ENCODE assay signal across 8 cellular contexts in the genomic region with DNA sequence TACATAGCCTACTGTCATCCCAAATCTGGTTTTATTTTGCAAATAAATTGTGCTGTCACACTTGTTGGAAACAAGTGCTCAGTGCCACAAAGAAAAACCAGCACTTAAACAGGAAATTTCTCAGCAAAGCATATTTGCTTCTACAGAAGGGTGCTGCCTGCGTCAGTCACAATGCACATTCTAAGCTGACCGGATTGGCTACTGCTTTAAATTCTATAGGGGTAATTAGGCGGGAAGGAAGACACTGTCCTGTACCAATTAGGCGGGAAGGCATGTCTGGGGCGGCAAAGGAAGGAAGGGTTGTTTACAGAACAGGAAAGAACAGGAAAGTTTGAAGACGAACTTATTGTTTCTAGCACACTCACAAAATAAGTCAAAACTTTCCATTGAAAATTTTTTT. TPM values are rescaled to one million over a fixed set of nuclear protein-coding genes. Genes with fewer than 3 reads are reported as not detected.
DNase-seq lines count a peak whose midpoint lies in the region; ATAC-seq and TF ChIP-seq lines count a peak whose summit lies in the region.

No MANE protein-coding gene starts in this region.

- H3K36me3 Mint-ChIP-seq in T-helper 17 cell (ENCODE audit: low read depth), result peaks cover 21% of the 10 kb centered on the region

- H3K4me1 ChIP-seq in duodenal mucosa (ENCODE audit: control insufficient read depth in 1 of 2, insufficient read depth in 2 of 2, low read length in 2 of 2) (peaks cover 8 to 20% of the 10 kb centered on the region in 2 donors), psoas muscle (no peaks in the 10 kb centered on the region)

- ATAC-seq in T-helper 17 cell (peak; percentile 50), psoas muscle (no peak)

- peaks cover 0 to 11% of the 10 kb centered on the region in 2 donors for H3K36me3 ChIP-seq in duodenal mucosa (ENCODE audit: control insufficient read depth in 1 of 2, insufficient read depth in 2 of 2, low read length in 2 of 2)
- H3K36me3 ChIP-seq in psoas muscle (ENCODE audit: insufficient read depth in 1 of 2, low read depth in 1 of 2), result peaks cover 3 to 15% of the 10 kb centered on the region in 2 donors

- H3K9me3 ChIP-seq in T-helper 17 cell (ENCODE audit: control insufficient read depth, low read length, poor library complexity, severe bottlenecking) (no peaks in the 10 kb centered on the region), duodenal mucosa (ENCODE audit: control insufficient read depth in 1 of 2, low read length in 2 of 2) (no peaks in the 10 kb centered on the region), psoas muscle (no peaks in the 10 kb centered on the region)

- TF ChIP-seq CTCF in psoas muscle (IDR thresholded peaks at IDR 0.05), result no peak

- H3K27ac Mint-ChIP-seq in T-helper 17 cell, result peak overlapping the region; percentile 99

- peak overlapping the region; percentile 97 for H3K4me3 Mint-ChIP-seq in T-helper 17 cell

- H3K9ac ChIP-seq in duodenal mucosa (ENCODE audit: low read depth in 1 of 2, low read length in 2 of 2), result peak overlapping the region; percentile 15 to 35

- DNase-seq in EL, result peak; percentile 59
- peak; percentile 24 for DNase-seq in HCEC 1CT
- no peak for DNase-seq in T-helper 17 cell
- no peak for DNase-seq in psoas muscle
- DNase-seq in NCI-H1417 treated with DMSO at 0.1 percent for 48 hours (lab: John Stamatoyannopoulos, UW), result no peak
- DNase-seq in NCI-H524 (lab: John Stamatoyannopoulos, UW), result no peak
- DNase-seq in putamen (ENCODE audit: low spot score), result no peak

- H3K4me1 Mint-ChIP-seq in T-helper 17 cell, result peaks cover 55% of the 10 kb centered on the region

- H3K27me3 ChIP-seq in duodenal mucosa (ENCODE audit: control insufficient read depth in 1 of 2, insufficient read depth in 2 of 2, low read length in 2 of 2) (no peaks in the 10 kb centered on the region), psoas muscle (ENCODE audit: insufficient read depth in 3 of 3, low read length in 2 of 3) (no peaks in the 10 kb centered on the region)

- H3K27me3 Mint-ChIP-seq in T-helper 17 cell, result no peaks in the 10 kb centered on the region

- intact Hi-C loops in psoas muscle (cut with DNase I), result no loop called here

- 36 to 60% (median 38%) methylated on average over 6 of the region's 6 CpGs for WGBS in psoas muscle, 3 donors

- peak overlapping the region; percentile 56 to 60 for H3K4me3 ChIP-seq in duodenal mucosa (ENCODE audit: low read depth in 1 of 2, low read length in 2 of 2)
- peak overlapping the region; percentile 67 for H3K4me3 ChIP-seq in psoas muscle

- no peak overlapping the region for H3K27ac ChIP-seq in duodenal mucosa (ENCODE audit: low read depth, low read length)
- peak overlapping the region; percentile 52 for H3K27ac ChIP-seq in psoas muscle

RNA-seq across cellular contexts. Expression of a gene that starts 2.8 kb away (rescaled TPM):
- total RNA-seq in T-helper 17 cell (10 to 100 TPM; 68.0 to 82.8 TPM), psoas muscle (10 to 100 TPM; 12.6 to 29.4 (median 15.3) TPM)
- polyA plus RNA-seq in psoas muscle, result 10 to 100 TPM in 2 of 3 donors, 1 to 10 TPM in 1; 9.6 to 14.0 (median 13.0) TPM

Comparison
In these comparisons a context has a peak if more than half of its experiments do, and no peak if none do; other contexts are left out.
1. DNase-seq: peak in EL (single experiment) and HCEC 1CT (single experiment); none in T-helper 17 cell (0 of 3), psoas muscle (0 of 2), NCI-H1417 treated with DMSO at 0.1 percent for 48 hours (single experiment), NCI-H524 (0 of 2) and putamen (single experiment).